Comparison of ENCODE assay signal across 11 cellular contexts in the genomic region with DNA sequence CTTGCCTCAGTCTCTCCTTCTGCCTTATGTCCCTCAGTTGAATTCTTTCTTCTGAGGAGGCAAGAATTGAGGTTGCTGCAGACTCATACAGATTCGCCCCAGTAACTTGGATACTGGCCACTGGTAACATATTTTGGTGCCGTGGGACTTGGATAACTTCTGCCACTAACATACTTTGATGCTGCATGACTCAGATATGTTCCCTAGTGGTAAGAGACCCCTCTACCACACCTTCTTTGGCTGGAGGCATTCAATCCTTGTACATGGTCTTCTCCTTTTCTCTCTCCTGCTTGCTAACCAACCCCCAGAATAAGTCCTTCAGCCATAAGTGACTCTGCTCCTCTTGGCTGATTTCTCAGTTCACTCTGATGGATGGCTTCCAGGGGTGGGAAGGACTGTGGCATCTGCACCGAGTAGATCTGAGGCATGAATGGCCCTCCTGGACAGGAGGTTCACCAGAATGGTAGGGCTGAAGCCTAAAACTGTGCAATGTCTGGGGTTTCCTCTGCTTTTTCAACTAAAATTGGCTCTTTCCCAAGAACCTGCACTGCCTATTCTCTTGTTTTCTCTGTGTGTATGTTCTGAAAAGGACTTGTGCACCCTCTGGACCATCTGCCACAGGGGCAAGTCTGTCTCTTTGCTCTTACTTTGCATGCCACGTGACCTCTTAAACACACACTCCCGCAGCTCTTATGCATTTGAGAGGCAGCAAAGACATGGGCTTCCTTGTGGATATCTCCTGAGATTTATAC. TPM values are rescaled to one million over a fixed set of nuclear protein-coding genes. Genes with fewer than 3 reads are reported as not detected.
DNase-seq lines count a peak whose midpoint lies in the region; ATAC-seq and TF ChIP-seq lines count a peak whose summit lies in the region.
"Had no signal": no experiment of that assay in that cellular context is flagged by ENCODE, and none has a peak within 500 bp of the region (broad histone marks: within the 10 kb centered on the region; RNA-seq: fewer than 3 reads in every experiment).

No MANE protein-coding gene starts in this region.

- H3K79me2 ChIP-seq in SK-N-SH (ENCODE audit: insufficient read depth), result no peaks in the 10 kb centered on the region

- H3K27me3 ChIP-seq in SK-N-SH (ENCODE audit: insufficient read depth) (no peaks in the 10 kb centered on the region), ascending aorta (no peaks in the 10 kb centered on the region), upper lobe of right lung (no peaks in the 10 kb centered on the region), brain microvascular endothelial cell (replicated peaks) (no peaks in the 10 kb centered on the region)

- intact Hi-C loops in ascending aorta (cut with DNase I) (loop anchor here (2.0 to 5.0 kb wide), 3 partner anchors 55 to 159 kb away; partner anchors contain the start of genes FSTL1 and LRRC58), left ventricle myocardium superior (cut with micrococcal nuclease) (no loop called here), upper lobe of right lung (cut with DNase I) (no loop called here)

- in situ Hi-C loops in brain microvascular endothelial cell (cut with HindIII; ENCODE audit: low pct_ligation_motif_present, low sequenced_read_pairs), result no loop called here

- ATAC-seq in SK-N-SH treated with all-trans-retinoic acid at 6 μM for 48 hours, result peak; percentile 49
- peak; percentile 63 for ATAC-seq in left ventricle myocardium superior
- ATAC-seq in upper lobe of right lung, result peak; percentile 24
- no peak for ATAC-seq in GM18870 (IDR thresholded peaks at IDR 0.05; ENCODE audit: unreplicated experiment)
- no peak for ATAC-seq in GM19455 (IDR thresholded peaks at IDR 0.05; ENCODE audit: unreplicated experiment)
- ATAC-seq: GM23338, natural killer cell had no signal

- no peaks in the 10 kb centered on the region for H3F3A ChIP-seq in SK-N-SH (replicated peaks; ENCODE audit: insufficient read depth)

- H3K4me3 ChIP-seq in SK-N-SH (ENCODE audit: low read depth in 2 of 2, low read length in 1 of 2) (no peak overlapping the region), ascending aorta (no peak overlapping the region), upper lobe of right lung (no peak overlapping the region), brain microvascular endothelial cell (ENCODE audit: low read depth, low read length) (no peak overlapping the region)
- H3K4me3 ChIP-seq: GM23338 had no signal

- CTCF ChIA-PET in SK-N-SH (lab: Yijun Ruan, JAX), result interaction anchor here (1.2 to 4.2 kb wide), 6 partner anchors 11 to 615 kb away, joined by 3 to 29 read pairs (median 4); no protein-coding TSS in a partner anchor

- no peak overlapping the region for H2AFZ ChIP-seq in SK-N-SH (ENCODE audit: low read depth)
- H2AFZ ChIP-seq: GM23338 had no signal

- no peak overlapping the region for H3K9ac ChIP-seq in SK-N-SH

- no peak overlapping the region for H3K27ac ChIP-seq in SK-N-SH (ENCODE audit: low read depth in 2 of 2, low read length in 1 of 2)
- peak overlapping the region; percentile 25 to 39 for H3K27ac ChIP-seq in ascending aorta
- no peak overlapping the region for H3K27ac ChIP-seq in upper lobe of right lung
- no peak overlapping the region for H3K27ac ChIP-seq in brain microvascular endothelial cell

- H3K36me3 ChIP-seq in SK-N-SH (replicated peaks in 1 of 2; ENCODE audit: control insufficient read depth in 1 of 2, insufficient read depth in 2 of 2, low read length in 1 of 2) (no peaks in the 10 kb centered on the region), ascending aorta (no peaks in the 10 kb centered on the region), upper lobe of right lung (no peaks in the 10 kb centered on the region), brain microvascular endothelial cell (replicated peaks) (no peaks in the 10 kb centered on the region)

- no peak overlapping the region for H3K4me2 ChIP-seq in SK-N-SH
- H3K4me2 ChIP-seq: GM23338 had no signal

- H3K9me2 ChIP-seq in SK-N-SH, result no peaks in the 10 kb centered on the region

- H3K4me1 ChIP-seq in SK-N-SH (ENCODE audit: control insufficient read depth in 1 of 2, insufficient read depth in 2 of 2, low read depth in 1 of 2, low read length in 1 of 2) (peaks cover 0 to 10% of the 10 kb centered on the region in 2 experiments; a peak in 2 of 4 replicates), ascending aorta (peaks cover 5 to 14% of the 10 kb centered on the region in 2 donors), upper lobe of right lung (peaks cover 13% of the 10 kb centered on the region)

- H3K9me3 ChIP-seq in SK-N-SH (no peaks in the 10 kb centered on the region), ascending aorta (no peaks in the 10 kb centered on the region), upper lobe of right lung (no peaks in the 10 kb centered on the region)

- DNase-seq in SK-N-SH (no peak), ascending aorta (ENCODE audit: low spot score in 2 of 2) (no peak), left ventricle myocardium superior (no peak), upper lobe of right lung (no peak), brain microvascular endothelial cell (no peak)
- DNase-seq: activated CD4-positive, alpha-beta T cell treated with anti-CD3 and anti-CD28 coated beads, Interleukin-2, amount 10 ng/mL, durations not matched to agents 7 days and 5 days; natural killer cell had no signal

- POLR2A ChIA-PET in SK-N-SH (lab: Yijun Ruan, JAX), result no interaction called here

- TF ChIP-seq RAD21 in SK-N-SH (IDR thresholded peaks at IDR 0.05; ENCODE audit: low read length), result no peak

- 79% methylated on average over 4 of the region's 5 CpGs for WGBS in SK-N-SH (ENCODE audit: low lambda C conversion rate)

- no peak for TF ChIP-seq EP300 in SK-N-SH (IDR thresholded peaks at IDR 0.05; ENCODE audit: borderline replicate concordance in 1 of 2, low read depth in 1 of 2, low read length in 1 of 2)

- no peaks in the 10 kb centered on the region for H4K20me1 ChIP-seq in SK-N-SH (ENCODE audit: insufficient read depth)

- TF ChIP-seq CTCF in SK-N-SH (IDR thresholded peaks at IDR 0.05), result no peak
- no peak for TF ChIP-seq CTCF in ascending aorta (IDR thresholded peaks at IDR 0.05)
- no peak for TF ChIP-seq CTCF in upper lobe of right lung (IDR thresholded peaks at IDR 0.05)
- TF ChIP-seq CTCF in brain microvascular endothelial cell (IDR thresholded peaks at IDR 0.05; ENCODE audit: low read depth, low read length, missing control alignments), result no peak

TF ChIP-seq in SK-N-SH treated with all-trans-retinoic acid at 6 μM for 48 hours, 23 proteins besides CTCF, POLR2A, EP300 and RAD21 (continues in another document):
- TF ChIP-seq ARNTL (CRISPR knock-in tag; IDR thresholded peaks at IDR 0.05; ENCODE audit: borderline replicate concordance, low read depth), result no peak
- TF ChIP-seq ZFP30 (CRISPR knock-in tag; IDR thresholded peaks at IDR 0.05), result no peak
- no peak for TF ChIP-seq OSR1 (CRISPR knock-in tag; IDR thresholded peaks at IDR 0.05)
- TF ChIP-seq CREB5 (CRISPR knock-in tag; IDR thresholded peaks at IDR 0.05; ENCODE audit: low read depth), result no peak

TF ChIP-seq in SK-N-SH, 30 proteins besides CTCF, POLR2A, EP300 and RAD21:
- no peak for TF ChIP-seq RFX5 (IDR thresholded peaks at IDR 0.05; ENCODE audit: low read length)

RNA-seq across cellular contexts. Expression of gene FSTL1, which starts 55.5 kb away (rescaled TPM):
- 329 and 454 TPM in 2 replicates for polyA plus RNA-seq in SK-N-SH (2012; rRNA removed)
- 409 and 444 TPM in 2 replicates for polyA plus RNA-seq in SK-N-SH (2012; cell fraction: cytosol; rRNA removed)
- 657 and 858 TPM in 2 replicates for polyA plus RNA-seq in SK-N-SH (2012; cell fraction: nucleus; rRNA removed)
- total RNA-seq in ascending aorta (790 TPM), left ventricle myocardium superior (186 TPM), upper lobe of right lung (221 TPM)

Comparison
In these comparisons a context has a peak if more than half of its experiments do, and no peak if none do; other contexts are left out.
1. ATAC-seq: peak in SK-N-SH treated with all-trans-retinoic acid at 6 μM for 48 hours (single experiment), left ventricle myocardium superior (single experiment) and upper lobe of right lung (single experiment); none in GM18870 (single experiment) and GM19455 (single experiment).
2. H3K27ac ChIP-seq: peak in ascending aorta (2 of 2); none in SK-N-SH (0 of 2), upper lobe of right lung (single experiment) and brain microvascular endothelial cell (single experiment).